ENCODE assay signal across 20 cellular contexts in the genomic region with DNA sequence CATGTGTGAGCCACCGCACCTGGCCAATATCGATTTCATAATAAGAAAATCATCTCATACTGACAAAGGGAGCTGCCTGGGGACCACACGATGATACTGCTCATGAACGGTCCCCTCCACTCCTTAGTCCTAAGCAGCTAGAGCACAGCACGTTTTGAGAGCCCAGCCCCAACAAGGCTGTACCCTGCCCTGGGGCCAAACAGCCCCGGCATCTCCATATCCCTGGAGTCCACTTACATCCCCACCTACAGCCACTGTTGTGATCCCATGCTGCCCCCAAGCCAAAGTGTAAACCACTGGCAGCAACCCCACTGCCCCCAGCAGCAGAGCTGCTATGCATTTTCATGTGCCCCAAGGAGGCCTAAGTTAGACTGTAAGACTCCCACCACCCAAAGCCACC. TPM values are rescaled to one million over a fixed set of nuclear protein-coding genes. Genes with fewer than 3 reads are reported as not detected.
DNase-seq lines count a peak whose midpoint lies in the region; ATAC-seq lines count a peak whose summit lies in the region.
"Had no signal": no experiment of that assay in that cellular context is flagged by ENCODE, and none has a peak within 500 bp of the region (broad histone marks: within the 10 kb centered on the region; RNA-seq: fewer than 3 reads in every experiment).

No MANE protein-coding gene starts in this region.

- H3K9me3 Mint-ChIP-seq in activated CD4-positive, alpha-beta T cell treated with anti-CD3 and anti-CD28 coated beads, Interleukin-2, amount 10 ng/mL, durations not matched to agents 7 days and 5 days, result peaks cover 29% of the 10 kb centered on the region
- peaks cover 4% of the 10 kb centered on the region for H3K9me3 Mint-ChIP-seq in activated T-helper 17 cell treated with anti-CD3 and anti-CD28 coated beads, Interleukin-2, amount 50 U/mL, for 72 hours

- peak overlapping the region; percentile 9 for H3K27ac ChIP-seq in temporal lobe (ENCODE audit: low read depth, low read length)
- H3K27ac ChIP-seq: 22Rv1, Peyer's patch had no signal

- POLR2A ChIA-PET in activated CD4-positive, alpha-beta T cell treated with anti-CD3 and anti-CD28 coated beads, Interleukin-2, amount 10 ng/mL, durations not matched to agents 7 days and 5 days (lab: Charles Lee), result interaction anchor here (0.6 kb wide), 1 partner anchor 418 kb away, joined by 6 read pairs; no protein-coding TSS in a partner anchor

- no peak for DNase-seq in activated CD4-positive, alpha-beta T cell treated with anti-CD3 and anti-CD28 coated beads, Interleukin-2, amount 10 ng/mL, durations not matched to agents 7 days and 5 days
- DNase-seq in activated CD4-positive, alpha-beta T cell treated with anti-CD3 and anti-CD28 coated beads, Interleukin-2, amount 50 U/mL, for 48 hours, result no peak
- DNase-seq in T-helper 17 cell (no peak), left lobe of liver (ENCODE audit: low spot score) (no peak), NCI-H748 (lab: John Stamatoyannopoulos, UW; ENCODE audit: unreplicated experiment) (no peak)
- no peak for DNase-seq in stimulated activated naive CD4-positive, alpha-beta T cell treated with Interleukin-2 at 50 U/mL for 16 hours (lab: John Stamatoyannopoulos, UW)
- DNase-seq: C1 segment of cervical spinal cord, COR-L47, IMR-90, Kasumi-1, NCI-H1105, NCI-H1694, NCI-H2107, NCI-H2227 treated with DMSO at 0.1 percent for 48 hours, NCI-H524, Peyer's patch, SHP77 had no signal

- peaks cover 67% of the 10 kb centered on the region for H3K36me3 Mint-ChIP-seq in activated CD4-positive, alpha-beta T cell treated with anti-CD3 and anti-CD28 coated beads, Interleukin-2, amount 10 ng/mL, durations not matched to agents 7 days and 5 days (ENCODE audit: low read depth)
- peaks cover 7% of the 10 kb centered on the region for H3K36me3 Mint-ChIP-seq in T-helper 17 cell (ENCODE audit: low read depth)
- H3K36me3 Mint-ChIP-seq in activated T-helper 17 cell treated with anti-CD3 and anti-CD28 coated beads, Interleukin-2, amount 50 U/mL, for 72 hours (ENCODE audit: low read depth), result peaks cover 38% of the 10 kb centered on the region

- no peak for ATAC-seq in T-helper 17 cell
- peak; percentile 11 for ATAC-seq in left lobe of liver
- no peak for ATAC-seq in activated T-helper 17 cell treated with anti-CD3 and anti-CD28 coated beads, Interleukin-2, amount 50 U/mL, for 72 hours (replicated peaks)

- peak overlapping the region; percentile 46 for H3K27ac Mint-ChIP-seq in activated CD4-positive, alpha-beta T cell treated with anti-CD3 and anti-CD28 coated beads, Interleukin-2, amount 10 ng/mL, durations not matched to agents 7 days and 5 days
- no peak overlapping the region for H3K27ac Mint-ChIP-seq in T-helper 17 cell
- H3K27ac Mint-ChIP-seq in activated T-helper 17 cell treated with anti-CD3 and anti-CD28 coated beads, Interleukin-2, amount 50 U/mL, for 72 hours, result no peak overlapping the region

- H3K4me1 Mint-ChIP-seq in activated CD4-positive, alpha-beta T cell treated with anti-CD3 and anti-CD28 coated beads, Interleukin-2, amount 10 ng/mL, durations not matched to agents 7 days and 5 days, result peaks cover 38% of the 10 kb centered on the region
- H3K4me1 Mint-ChIP-seq in T-helper 17 cell, result peaks cover 31% of the 10 kb centered on the region
- peaks cover 41% of the 10 kb centered on the region for H3K4me1 Mint-ChIP-seq in activated T-helper 17 cell treated with anti-CD3 and anti-CD28 coated beads, Interleukin-2, amount 50 U/mL, for 72 hours

- H3K9me3 ChIP-seq in T-helper 17 cell (ENCODE audit: control insufficient read depth, low read length, poor library complexity, severe bottlenecking), result no peaks in the 10 kb centered on the region
- H3K9me3 ChIP-seq: Peyer's patch had no signal

- CTCF ChIA-PET in activated CD4-positive, alpha-beta T cell treated with anti-CD3 and anti-CD28 coated beads, Interleukin-2, amount 10 ng/mL, durations not matched to agents 7 days and 5 days (lab: Charles Lee), result interaction anchor here (1.0 to 1.6 kb wide), 2 partner anchors 12 to 19 kb away, joined by 3 to 4 read pairs; no protein-coding TSS in a partner anchor

- no peaks in the 10 kb centered on the region for H3K27me3 Mint-ChIP-seq in activated CD4-positive, alpha-beta T cell treated with anti-CD3 and anti-CD28 coated beads, Interleukin-2, amount 10 ng/mL, durations not matched to agents 7 days and 5 days
- H3K27me3 Mint-ChIP-seq in T-helper 17 cell, result no peaks in the 10 kb centered on the region
- H3K27me3 Mint-ChIP-seq in activated T-helper 17 cell treated with anti-CD3 and anti-CD28 coated beads, Interleukin-2, amount 50 U/mL, for 72 hours, result no peaks in the 10 kb centered on the region

- no peak overlapping the region for H3K4me3 Mint-ChIP-seq in activated CD4-positive, alpha-beta T cell treated with anti-CD3 and anti-CD28 coated beads, Interleukin-2, amount 10 ng/mL, durations not matched to agents 7 days and 5 days
- H3K4me3 Mint-ChIP-seq in T-helper 17 cell, result peak overlapping the region; percentile 36
- H3K4me3 Mint-ChIP-seq in activated T-helper 17 cell treated with anti-CD3 and anti-CD28 coated beads, Interleukin-2, amount 50 U/mL, for 72 hours, result no peak overlapping the region

RNA-seq across cellular contexts. Expression of a gene that starts 52.8 kb away (rescaled TPM):
- 100 to 1,000 TPM; 140 to 170 TPM for total RNA-seq in activated CD4-positive, alpha-beta T cell treated with anti-CD3 and anti-CD28 coated beads, Interleukin-2, amount 10 ng/mL, durations not matched to agents 7 days and 5 days
- total RNA-seq in T-helper 17 cell (100 to 1,000 TPM; 137 to 142 TPM), left lobe of liver (36.6 TPM), temporal lobe (97.9 TPM)
- total RNA-seq in activated T-helper 17 cell treated with anti-CD3 and anti-CD28 coated beads, Interleukin-2, amount 50 U/mL, for 72 hours, result 10 to 100 TPM; 85.3 to 93.0 TPM
